Comparison of ENCODE assay signal across 13 cellular contexts in the genomic region with DNA sequence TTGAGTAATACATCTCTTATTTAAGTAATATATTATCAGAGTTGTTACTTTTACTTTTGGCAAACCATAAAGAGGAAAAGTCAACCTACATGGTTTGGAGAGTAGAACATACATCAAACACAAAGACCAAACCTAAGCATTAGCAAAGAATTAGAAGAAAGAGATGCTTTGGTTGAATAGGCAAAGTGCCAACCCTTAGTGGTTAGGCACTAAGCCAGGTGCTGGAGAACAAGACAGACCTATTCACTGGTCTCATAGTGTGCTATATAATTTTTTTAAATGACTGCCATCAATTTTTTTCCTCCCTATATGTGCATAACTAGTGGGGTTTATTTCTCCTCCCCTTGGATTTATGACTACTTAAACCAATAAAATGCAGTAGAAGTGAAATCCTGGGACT.
A peak's percentile ranks its signal among the peaks of the same experiment; 100 is the strongest.
DNase-seq lines count a peak whose midpoint lies in the region; ATAC-seq, FAIRE-seq and TF ChIP-seq lines count a peak whose summit lies in the region.
"Had no signal": no experiment of that assay in that cellular context is flagged by ENCODE, and none has a peak within 500 bp of the region (broad histone marks: within the 10 kb centered on the region; RNA-seq: fewer than 3 reads in every experiment).

No MANE protein-coding gene starts in this region.

- H3K27ac ChIP-seq in SK-N-SH (ENCODE audit: low read depth in 2 of 2, low read length in 1 of 2) (peak overlapping the region in 1 of 2 experiments; percentile 16; a peak in 1 of 4 replicates), GM12878 (ENCODE audit: control insufficient read depth, insufficient read depth) (no peak overlapping the region), left ventricle myocardium inferior (replicated peaks) (no peak overlapping the region)

- H3K4me1 ChIP-seq in SK-N-SH (ENCODE audit: control insufficient read depth in 1 of 2, insufficient read depth in 2 of 2, low read depth in 1 of 2, low read length in 1 of 2): no peaks in the 10 kb centered on the region
- H3K4me1 ChIP-seq in GM12878 (ENCODE audit: control insufficient read depth, insufficient read depth, low read length): no peaks in the 10 kb centered on the region
- H3K4me1 ChIP-seq in left ventricle myocardium inferior: no peaks in the 10 kb centered on the region

- POLR2A ChIA-PET in SK-N-SH (lab: Yijun Ruan, JAX) (no interaction called here), GM12878 (lab: Charles Lee) (interaction anchor here (1.2 kb wide), 1 partner anchor 67 kb away, joined by 3 read pairs; no protein-coding TSS in a partner anchor)

- H3K27me3 ChIP-seq in SK-N-SH (ENCODE audit: insufficient read depth) (peaks cover 45% of the 10 kb centered on the region; the same call in 1 of the 2 replicates), GM12878 (replicated peaks in 1 of 2; ENCODE audit: control insufficient read depth in 2 of 2, insufficient read depth in 2 of 2, low read length in 1 of 2) (peaks cover 0 to 3% of the 10 kb centered on the region in 2 experiments; a peak in 1 of 4 replicates), left ventricle myocardium inferior (ENCODE audit: low read depth) (peaks cover 9% of the 10 kb centered on the region)

- CTCF ChIA-PET in SK-N-SH (lab: Yijun Ruan, JAX): no interaction called here
- CTCF ChIA-PET in GM12878 (lab: Yijun Ruan, JAX): interaction anchor here (0.7 to 1.4 kb wide), 3 partner anchors 24 to 71 kb away, joined by 3 to 6 read pairs (median 3); no protein-coding TSS in a partner anchor

- no peak overlapping the region for H2AFZ ChIP-seq in SK-N-SH (ENCODE audit: low read depth)
- H2AFZ ChIP-seq in GM12878 (ENCODE audit: control insufficient read depth, low read depth, low read length): no peak overlapping the region

- TF ChIP-seq CTCF in SK-N-SH (IDR thresholded peaks at IDR 0.05) (no peak), GM12878 (IDR thresholded peaks at IDR 0.05 in 2 of 3, conservative IDR thresholded peaks at IDR 0.05 in 1 of 3; ENCODE audit: control insufficient read depth in 2 of 3, extremely low read depth in 1 of 3, insufficient read depth in 1 of 3, low read depth in 3 of 3, low read length in 3 of 3) (no peak), left ventricle myocardium inferior (IDR thresholded peaks at IDR 0.05; ENCODE audit: borderline replicate concordance) (no peak)

- H4K20me1 ChIP-seq in SK-N-SH (ENCODE audit: insufficient read depth) (no peaks in the 10 kb centered on the region), GM12878 (ENCODE audit: control insufficient read depth, insufficient read depth) (no peaks in the 10 kb centered on the region)

- no peak for TF ChIP-seq EP300 in SK-N-SH (IDR thresholded peaks at IDR 0.05; ENCODE audit: borderline replicate concordance in 1 of 2, low read depth in 1 of 2, low read length in 1 of 2)
- TF ChIP-seq EP300 in GM12878 (IDR thresholded peaks at IDR 0.05; ENCODE audit: borderline replicate concordance in 1 of 2, control insufficient read depth in 1 of 2, low read depth in 2 of 2, low read length in 2 of 2): no peak

- no peak for FAIRE-seq in GM12878 (lab: Jason Lieb, UNC)

- RAD21 ChIA-PET in GM12878 (lab: Charles Lee; ENCODE audit: unreplicated experiment): interaction anchor here (0.7 kb wide), 1 partner anchor 80 kb away, joined by 4 read pairs; no protein-coding TSS in a partner anchor

- H3K4me3 ChIP-seq in SK-N-SH (ENCODE audit: low read depth in 2 of 2, low read length in 1 of 2): no peak overlapping the region
- H3K4me3 ChIP-seq in GM12878: no peak overlapping the region
- H3K4me3 ChIP-seq in left ventricle myocardium inferior: no peak overlapping the region

- H3K36me3 ChIP-seq in SK-N-SH (replicated peaks in 1 of 2; ENCODE audit: control insufficient read depth in 1 of 2, insufficient read depth in 2 of 2, low read length in 1 of 2) (no peaks in the 10 kb centered on the region), GM12878 (ENCODE audit: control insufficient read depth in 2 of 2, insufficient read depth in 2 of 2, low read length in 1 of 2) (no peaks in the 10 kb centered on the region), left ventricle myocardium inferior (no peaks in the 10 kb centered on the region)

- ATAC-seq in SK-N-SH treated with all-trans-retinoic acid at 6 μM for 48 hours (no peak; the same call in 2 of the 3 replicates), GM12878 (peak; percentile 41), HG02852 (IDR thresholded peaks at IDR 0.05; ENCODE audit: unreplicated experiment) (no peak)

- no peak for DNase-seq in SK-N-SH
- DNase-seq in NCI-H128 (lab: John Stamatoyannopoulos, UW; ENCODE audit: unreplicated experiment): peak; percentile 41
- no peak for DNase-seq in GM12878 (ENCODE audit: low read depth, low spot score)
- DNase-seq in renal cortical epithelial cell (ENCODE audit: low read depth): peak; percentile 66
- DNase-seq in left ventricle myocardium inferior: no peak
- DNase-seq in mesenteric fat pad (ENCODE audit: low spot score): no peak
- DNase-seq: activated CD4-positive, alpha-beta memory T cell treated with anti-CD3 and anti-CD28 coated beads, Interleukin-2, amount 10 ng/mL, durations not matched to agents 7 days and 5 days; activated naive CD4-positive, alpha-beta T cell treated with anti-CD3 and anti-CD28 coated beads, Interleukin-2, amount 10 ng/mL, durations not matched to agents 7 days and 5 days; head of caudate nucleus; MV-4-11; occipital lobe had no signal

- no peak overlapping the region for H3K4me2 ChIP-seq in SK-N-SH
- no peak overlapping the region for H3K4me2 ChIP-seq in GM12878 (ENCODE audit: control insufficient read depth, insufficient read depth)

- no peaks in the 10 kb centered on the region for H3K9me3 ChIP-seq in SK-N-SH
- no peaks in the 10 kb centered on the region for H3K9me3 ChIP-seq in GM12878 (replicated peaks; ENCODE audit: control insufficient read depth, insufficient read depth, low read length)
- no peaks in the 10 kb centered on the region for H3K9me3 ChIP-seq in left ventricle myocardium inferior (replicated peaks)

- TF ChIP-seq POLR2A in GM12878 (IDR thresholded peaks at IDR 0.05; ENCODE audit: low read depth, low read length): no peak

- H3K9ac ChIP-seq in SK-N-SH (no peak overlapping the region), GM12878 (ENCODE audit: control insufficient read depth, insufficient read depth, low read length) (no peak overlapping the region)

- in situ Hi-C loops in GM12878 (cut with MboI): no loop called here

- H3K79me2 ChIP-seq in SK-N-SH (ENCODE audit: insufficient read depth): no peaks in the 10 kb centered on the region
- H3K79me2 ChIP-seq in GM12878 (ENCODE audit: control insufficient read depth, insufficient read depth, low read length): no peaks in the 10 kb centered on the region

- SMC1A ChIA-PET in GM12878 (lab: Charles Lee; ENCODE audit: uncharacterized antibody, unreplicated experiment): interaction anchor here (0.9 to 5.2 kb wide), 6 partner anchors 11 to 48 kb away, joined by 3 to 43 read pairs (median 4); no protein-coding TSS in a partner anchor

- no peaks in the 10 kb centered on the region for H3K9me2 ChIP-seq in SK-N-SH

- BruUV-seq in GM12878 (replicated peaks; lab: Mats Ljungman, UMichigan): no TSS peak

- no peak for TF ChIP-seq RAD21 in SK-N-SH (IDR thresholded peaks at IDR 0.05; ENCODE audit: low read length)
- TF ChIP-seq RAD21 in GM12878 (IDR thresholded peaks at IDR 0.05; ENCODE audit: insufficient read depth, low read depth, low read length): no peak

- intact Hi-C loops in GM12878 (cut with micrococcal nuclease; ENCODE audit: unreplicated experiment) (no loop called here), left ventricle myocardium inferior (cut with micrococcal nuclease) (no loop called here)

- no peaks in the 10 kb centered on the region for H3F3A ChIP-seq in SK-N-SH (replicated peaks; ENCODE audit: insufficient read depth)

TF ChIP-seq in SK-N-SH, 30 proteins besides CTCF, POLR2A, EP300 and RAD21:
- TF ChIP-seq NRF1 (IDR thresholded peaks at IDR 0.05; ENCODE audit: low read depth, low read length) (no peak), NFIC (IDR thresholded peaks at IDR 0.05; ENCODE audit: borderline replicate concordance) (peak; percentile 64)

TF ChIP-seq in SK-N-SH treated with all-trans-retinoic acid at 6 μM for 48 hours, 23 proteins besides CTCF, POLR2A, EP300 and RAD21 (continues in another document):
- TF ChIP-seq, protein P1, sequence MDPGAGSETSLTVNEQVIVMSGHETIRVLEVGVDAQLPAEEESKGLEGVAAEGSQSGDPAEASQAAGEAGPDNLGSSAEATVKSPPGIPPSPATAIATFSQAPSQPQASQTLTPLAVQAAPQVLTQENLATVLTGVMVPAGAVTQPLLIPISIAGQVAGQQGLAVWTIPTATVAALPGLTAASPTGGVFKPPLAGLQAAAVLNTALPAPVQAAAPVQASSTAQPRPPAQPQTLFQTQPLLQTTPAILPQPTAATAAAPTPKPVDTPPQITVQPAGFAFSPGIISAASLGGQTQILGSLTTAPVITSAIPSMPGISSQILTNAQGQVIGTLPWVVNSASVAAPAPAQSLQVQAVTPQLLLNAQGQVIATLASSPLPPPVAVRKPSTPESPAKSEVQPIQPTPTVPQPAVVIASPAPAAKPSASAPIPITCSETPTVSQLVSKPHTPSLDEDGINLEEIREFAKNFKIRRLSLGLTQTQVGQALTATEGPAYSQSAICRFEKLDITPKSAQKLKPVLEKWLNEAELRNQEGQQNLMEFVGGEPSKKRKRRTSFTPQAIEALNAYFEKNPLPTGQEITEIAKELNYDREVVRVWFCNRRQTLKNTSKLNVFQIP (CRISPR knock-in tag; IDR thresholded peaks at IDR 0.05; ENCODE audit: borderline replicate concordance, low read depth): no peak

TF ChIP-seq in GM12878, 131 proteins besides CTCF, POLR2A, EP300 and RAD21:
- TF ChIP-seq RUNX3 (IDR thresholded peaks at IDR 0.05; ENCODE audit: low read length) (0 out of 2 replicates have a peak, but pooled peaks have one; percentile 26), SMAD1 (IDR thresholded peaks at IDR 0.05; ENCODE audit: low read depth, partially characterized antibody) (peak; percentile 54), CEBPB (IDR thresholded peaks at IDR 0.05; ENCODE audit: borderline replicate concordance in 1 of 2, low read depth in 2 of 2, low read length in 2 of 2) (no peak)

Comparison
In these comparisons a context has a peak if more than half of its experiments do, and no peak if none do; other contexts are left out.
1. DNase-seq: peak in NCI-H128 (single experiment) and renal cortical epithelial cell (single experiment); none in SK-N-SH (single experiment), GM12878 (single experiment), left ventricle myocardium inferior (single experiment) and mesenteric fat pad (single experiment).
2. Of the 26 proteins assayed by ChIP-seq in both GM12878 and SK-N-SH: peak only in GM12878: none; only in SK-N-SH: NFIC; in both: none; in neither: 25.